ENCODE assay signal across 10 cellular contexts in the genomic region with DNA sequence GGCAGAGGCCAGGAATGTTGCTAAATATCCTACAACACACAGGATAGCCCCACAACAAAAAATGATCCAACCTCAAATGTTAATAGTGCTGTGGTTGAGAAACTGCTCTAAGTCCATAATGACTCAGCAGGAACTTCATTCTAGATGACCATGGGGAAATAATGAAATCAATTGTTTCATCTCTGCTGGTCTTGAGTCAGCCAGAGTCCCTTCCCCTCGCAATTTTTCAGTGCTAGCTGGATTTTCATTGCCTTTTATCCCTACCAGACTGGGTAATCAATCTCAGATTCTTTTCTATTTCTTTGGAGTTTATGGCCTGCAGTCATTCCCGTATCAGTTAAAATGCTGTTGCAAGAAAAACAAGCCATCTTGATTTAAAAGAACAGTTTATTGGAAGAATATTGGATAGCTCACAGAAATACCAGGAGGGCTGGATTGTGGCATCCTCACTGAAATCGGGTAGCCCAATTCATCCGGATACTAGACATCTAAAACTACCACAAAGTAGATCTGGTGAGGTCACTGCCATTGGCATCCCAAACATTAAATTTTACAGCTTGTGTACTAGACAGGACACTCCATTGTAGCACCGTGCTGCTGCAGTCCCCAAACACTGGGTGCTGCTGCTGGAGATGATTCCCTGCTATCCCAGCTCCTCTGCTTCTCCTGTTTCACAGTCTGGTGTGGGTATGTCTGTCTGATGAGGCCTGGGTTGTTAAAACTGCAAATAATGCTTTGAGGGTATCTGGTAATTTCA. TPM values are rescaled to one million over a fixed set of nuclear protein-coding genes. Genes with fewer than 3 reads are reported as not detected.
DNase-seq lines count a peak whose midpoint lies in the region; TF ChIP-seq lines count a peak whose summit lies in the region.
"Had no signal": no experiment of that assay in that cellular context is flagged by ENCODE, and none has a peak within 500 bp of the region (broad histone marks: within the 10 kb centered on the region; RNA-seq: fewer than 3 reads in every experiment).

No MANE protein-coding gene starts in this region.

- no peak for TF ChIP-seq POLR2A in ovary (IDR thresholded peaks at IDR 0.05)

- no peak for TF ChIP-seq CTCF in AG09319 (IDR thresholded peaks at IDR 0.05; ENCODE audit: low read depth, low read length)
- no peak for TF ChIP-seq CTCF in ovary (IDR thresholded peaks at IDR 0.05)

- H3K27me3 ChIP-seq in ovary = no peaks in the 10 kb centered on the region

- no peak for TF ChIP-seq EP300 in ovary (IDR thresholded peaks at IDR 0.05)

- H3K27ac ChIP-seq in ovary = no peak overlapping the region

- WGBS in ovary, 3 donors = 63 to 70% (median 64%) methylated on average over 5 of the region's 5 CpGs

- no peaks in the 10 kb centered on the region for H3K9me3 ChIP-seq in ovary

- H3K36me3 ChIP-seq in ovary = no peaks in the 10 kb centered on the region

- DNase-seq in AG09319 (ENCODE audit: extremely low read depth, low read depth) (peak; percentile 37), HT-29 (ENCODE audit: low spot score) (peak; percentile 2), amniotic epithelial cell (ENCODE audit: low read depth) (peak; percentile 73), kidney glomerular epithelial cell (lab: John Stamatoyannopoulos, UW) (peak; percentile 24), NCI-H345 treated with DMSO at 0.1 percent for 48 hours (lab: John Stamatoyannopoulos, UW; ENCODE audit: unreplicated experiment) (no peak), NCI-H82 treated with DMSO at 0.1 percent for 48 hours (lab: John Stamatoyannopoulos, UW; ENCODE audit: unreplicated experiment) (no peak), ovary (no peak)
- DNase-seq in activated T-cell treated with anti-CD3 and anti-CD28 coated beads, Interleukin-2, amount 50 U/mL, for 1 hour = no peak
- DNase-seq: activated effector memory CD4-positive, alpha-beta T cell treated with Interleukin-2 at 50 U/mL for 16 hours; GOT3 had no signal

- no peaks in the 10 kb centered on the region for H3K4me1 ChIP-seq in ovary (ENCODE audit: insufficient read depth)

- intact Hi-C loops in ovary (cut with DNase I) = no loop called here

- no peak overlapping the region for H3K4me3 ChIP-seq in ovary

RNA-seq across cellular contexts. Expression of gene POPDC3, which starts 30.3 kb away (rescaled TPM):
- not detected in 2 replicates for total RNA-seq in HT-29 (2014; rRNA removed; shearing (Covaris generic))
- total RNA-seq in ovary = under 1 TPM in 1 of 7 donors, not detected in 6; 0.45 TPM
- 1 to 10 TPM in 1 of 2 donors, under 1 TPM in 1; 0.15 to 3.1 TPM for polyA plus RNA-seq in ovary

Comparison
In these comparisons a context has a peak if more than half of its experiments do, and no peak if none do; other contexts are left out.
1. DNase-seq: peak in AG09319 (single experiment), HT-29 (single experiment), amniotic epithelial cell (single experiment) and kidney glomerular epithelial cell (single experiment); none in NCI-H345 treated with DMSO at 0.1 percent for 48 hours (single experiment), NCI-H82 treated with DMSO at 0.1 percent for 48 hours (single experiment), ovary (0 of 5) and activated T-cell treated with anti-CD3 and anti-CD28 coated beads, Interleukin-2, amount 50 U/mL, for 1 hour (single experiment).